In genomic region chr10:14992336-14992735, GRCh38 we compare ENCODE assay signal across 9 cellular contexts. TPM values are rescaled to one million over a fixed set of nuclear protein-coding genes. Genes with fewer than 3 reads are reported as not detected.
"Had no signal": no experiment of that assay in that cellular context is flagged by ENCODE, and none has a peak within 500 bp of the region (broad histone marks: within the 10 kb centered on the region; RNA-seq: fewer than 3 reads in every experiment).

No MANE protein-coding gene starts in this region.

RNA-seq across cellular contexts. Expression of gene MEIG1, which starts 33.1 kb away (rescaled TPM):
- total RNA-seq: activated CD4-positive, alpha-beta T cell treated with anti-CD3 and anti-CD28 coated beads, Interleukin-2, amount 10 ng/mL, durations not matched to agents 24 days and 14 days; activated T-cell treated with anti-CD3 and anti-CD28 coated beads, Interleukin-2, amount 50 U/mL, for 4 hours; ascending aorta; bronchial epithelial cell; cardiac muscle cell; chondrocyte had no signal
- polyA plus RNA-seq: adipose tissue had no signal

RNA-seq across cellular contexts. Expression of gene OLAH, which starts 51.4 kb away (rescaled TPM):
- total RNA-seq: activated B cell treated with CpG ODN at 0.5 μM for 24 hours; activated T-cell treated with anti-CD3 and anti-CD28 coated beads, Interleukin-2, amount 50 U/mL, for 4 hours; activated T-helper 2 cell treated with anti-CD3 and anti-CD28 coated beads, Interferon-gamma antibody, Interleukin-2, Interleukin-4, amounts not matched to agents 10 μg/mL and 5 μg/mL and 100 μg/mL, durations not matched to agents 14 hours and 24 hours and 36 hours; cardiac muscle cell had no signal
- polyA plus RNA-seq: cardiac muscle cell had no signal
